In genomic region chr16:57468346-57468745, GRCh38 we compare ENCODE assay signal across 30 cellular contexts.
"Had no signal": no experiment of that assay in that cellular context is flagged by ENCODE, and none has a peak within 500 bp of the region (broad histone marks: within the 10 kb centered on the region; RNA-seq: fewer than 3 reads in every experiment).

No MANE protein-coding gene starts in this region.

- H3K9me3 Mint-ChIP-seq: activated CD8-positive, alpha-beta T cell treated with anti-CD3 and anti-CD28 coated beads for 36 hours; dendritic cell treated with granulocyte-macrophage colony-stimulating factor and Interleukin-4, amounts not matched to agents 40 ng/mL and 50 ng/mL, for 4 days; endodermal cell; immature natural killer cell; natural killer cell treated with Interleukin-12 subunit alpha and Interleukin-12 subunit beta and Interleukin-15 and Interleukin-18, amount 100 ng/mL, for 72 hours; stimulated activated naive CD8-positive, alpha-beta T cell treated with anti-CD3 and anti-CD28 coated beads, Interleukin-15, amount 100 ng/mL, for 72 hours had no signal

- H3K9me3 ChIP-seq: heart left ventricle, lower lobe of right lung, mucosa of descending colon, neutrophil, upper lobe of left lung, vagina had no signal

- ATAC-seq: activated CD8-positive, alpha-beta T cell treated with anti-CD3 and anti-CD28 coated beads for 36 hours; esophagus mucosa; heart left ventricle; left lobe of liver; lower lobe of right lung; mucosa of descending colon; natural killer cell treated with Interleukin-12 subunit alpha and Interleukin-12 subunit beta and Interleukin-15 and Interleukin-18, amount 100 ng/mL, for 72 hours; sciatic nerve; SK-N-SH treated with all-trans-retinoic acid at 6 μM for 48 hours; stimulated activated naive CD8-positive, alpha-beta T cell treated with anti-CD3 and anti-CD28 coated beads, Interleukin-15, amount 100 ng/mL, for 72 hours had no signal

- H3K27me3 Mint-ChIP-seq: activated CD8-positive, alpha-beta T cell treated with anti-CD3 and anti-CD28 coated beads for 36 hours; dendritic cell treated with granulocyte-macrophage colony-stimulating factor and Interleukin-4, amounts not matched to agents 40 ng/mL and 50 ng/mL, for 4 days; natural killer cell treated with Interleukin-12 subunit alpha and Interleukin-12 subunit beta and Interleukin-15 and Interleukin-18, amount 100 ng/mL, for 72 hours; stimulated activated naive CD8-positive, alpha-beta T cell treated with anti-CD3 and anti-CD28 coated beads, Interleukin-15, amount 100 ng/mL, for 72 hours had no signal

- H3K27me3 ChIP-seq: heart left ventricle, neutrophil, upper lobe of left lung, vagina had no signal

- H3K27ac ChIP-seq: heart left ventricle, lower lobe of right lung, neutrophil, skin epidermis, vagina had no signal

- H3K4me3 ChIP-seq: heart left ventricle, lower lobe of right lung, mucosa of descending colon, skin epidermis, upper lobe of left lung, vagina had no signal

- H3K4me3 Mint-ChIP-seq: activated CD8-positive, alpha-beta T cell treated with anti-CD3 and anti-CD28 coated beads for 36 hours; dendritic cell treated with granulocyte-macrophage colony-stimulating factor and Interleukin-4, amounts not matched to agents 40 ng/mL and 50 ng/mL, for 4 days; endodermal cell; immature natural killer cell; natural killer cell treated with Interleukin-12 subunit alpha and Interleukin-12 subunit beta and Interleukin-15 and Interleukin-18, amount 100 ng/mL, for 72 hours; stimulated activated naive CD8-positive, alpha-beta T cell treated with anti-CD3 and anti-CD28 coated beads, Interleukin-15, amount 100 ng/mL, for 72 hours had no signal

- H3K27ac Mint-ChIP-seq: dendritic cell treated with granulocyte-macrophage colony-stimulating factor and Interleukin-4, amounts not matched to agents 40 ng/mL and 50 ng/mL, for 4 days; endodermal cell had no signal

- DNase-seq: activated CD4-positive, alpha-beta T cell treated with anti-CD3 and anti-CD28 coated beads, Interleukin-2, amount 50 U/mL, for 1 hour; activated CD4-positive, CD25-positive, alpha-beta regulatory T cell treated with anti-CD3 and anti-CD28 coated beads, Interleukin-2, amount 50 U/mL, for 72 hours; activated CD8-positive, alpha-beta T cell treated with anti-CD3 and anti-CD28 coated beads for 36 hours; activated gamma-delta T cell treated with Interleukin-2 at 50 U/mL for 16 hours; amygdala; central memory CD4-positive, alpha-beta T cell; endodermal cell; foreskin fibroblast; hypothalamus; immature natural killer cell; kidney; lower lobe of right lung; mucosa of descending colon; retina; stimulated activated CD4-positive, alpha-beta T cell treated with anti-CD3 and anti-CD28 coated beads, Interleukin-12 subunit alpha, Interleukin-12 subunit beta, amount 100 ng/mL, for 4 hours; stimulated activated CD4-positive, alpha-beta T cell treated with anti-CD3 and anti-CD28 coated beads, Interleukin-4, amount 100 ng/mL, for 1 hour; stimulated activated naive CD8-positive, alpha-beta T cell treated with anti-CD3 and anti-CD28 coated beads, Interleukin-15, amount 100 ng/mL, for 72 hours; substantia nigra; T-helper 2 cell; upper lobe of left lung had no signal
